ENCODE assay signal across 8 cellular contexts in the genomic region with DNA sequence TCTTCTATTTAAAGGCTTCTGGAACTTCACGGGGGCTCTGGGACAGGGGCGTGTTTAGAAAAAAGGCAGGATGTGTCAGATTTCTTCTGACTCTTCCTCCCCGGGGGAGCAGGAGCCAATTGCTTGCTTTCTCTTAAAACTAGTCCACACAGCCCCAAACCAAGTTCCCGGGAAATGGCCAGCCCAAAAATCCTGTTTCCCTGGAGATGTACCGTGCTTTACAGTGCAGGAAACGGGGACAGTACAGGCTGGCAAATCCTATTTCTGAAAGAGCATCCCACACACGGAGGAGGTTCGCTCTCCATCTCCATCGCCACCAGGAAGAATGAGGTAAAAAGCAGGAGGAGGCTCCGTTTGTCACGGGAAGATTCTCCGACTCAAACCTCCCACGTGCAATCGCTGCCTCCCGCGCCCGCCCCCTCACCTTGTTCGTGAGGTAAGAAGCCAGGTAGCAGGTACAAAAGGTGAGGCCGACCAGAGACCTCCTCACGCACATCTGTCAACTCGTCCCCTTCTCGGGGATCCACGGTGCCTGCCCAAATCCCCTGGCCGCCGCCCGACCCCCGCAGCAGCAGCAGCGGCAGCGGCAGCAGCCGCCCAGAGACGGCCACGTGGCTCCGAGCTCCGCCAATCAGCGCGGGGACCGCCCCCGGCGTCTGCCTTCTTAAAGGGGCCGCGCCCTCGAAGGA. TPM values are rescaled to one million over a fixed set of nuclear protein-coding genes. Genes with fewer than 3 reads are reported as not detected.
DNase-seq lines count a peak whose midpoint lies in the region; ATAC-seq and TF ChIP-seq lines count a peak whose summit lies in the region.

No MANE protein-coding gene starts in this region.

- H3K4me3 ChIP-seq in SK-N-MC (peak overlapping the region; percentile 92), testis (peak overlapping the region; percentile 78 to 79)

- 0% methylated on average over 25 to 42 of the region's 42 CpGs for WGBS in testis, 2 donors

- peaks cover 4% of the 10 kb centered on the region for H3K4me1 ChIP-seq in testis

- H3K9me3 ChIP-seq in SK-N-MC (ENCODE audit: low read depth, low read length) (no peaks in the 10 kb centered on the region), testis (no peaks in the 10 kb centered on the region)

- peak; percentile 93 for ATAC-seq in omental fat pad (ENCODE audit: low FRiP score)

- DNase-seq in GDM1 (lab: John Stamatoyannopoulos, UW) = peak; percentile 44
- DNase-seq in GOT3 (lab: John Stamatoyannopoulos, UW) = peak; percentile 2
- DNase-seq in LoVo (ENCODE audit: low spot score) = peak; percentile 77
- DNase-seq in SK-N-MC (ENCODE audit: low read depth, low spot score) = no peak
- peak; percentile 92 for DNase-seq in glutamatergic neuron
- peak; percentile 71 for DNase-seq in omental fat pad (ENCODE audit: low spot score)
- DNase-seq in testis = peak; percentile 92

- TF ChIP-seq POLR2A in testis (IDR thresholded peaks at IDR 0.05) = no peak

- H3K27ac ChIP-seq in SK-N-MC (no peak overlapping the region), testis (peak overlapping the region; percentile 30 to 46)

- H3K9me3 Mint-ChIP-seq in activated naive CD8-positive, alpha-beta T cell (ENCODE audit: low read depth) = no peaks in the 10 kb centered on the region
- peaks cover 2% of the 10 kb centered on the region for H3K9me3 Mint-ChIP-seq in glutamatergic neuron (ENCODE audit: unreplicated experiment)

- H3K36me3 ChIP-seq in SK-N-MC (ENCODE audit: insufficient read depth, low read length) = no peaks in the 10 kb centered on the region
- H3K36me3 ChIP-seq in testis (ENCODE audit: low read depth, missing control alignments) = no peaks in the 10 kb centered on the region

- TF ChIP-seq CTCF in glutamatergic neuron (IDR thresholded peaks at IDR 0.05; ENCODE audit: partially characterized antibody, unreplicated experiment) (no peak), omental fat pad (IDR thresholded peaks at IDR 0.05) (no peak), testis (IDR thresholded peaks at IDR 0.05) (no peak)

- peak overlapping the region; percentile 72 for H3K27ac Mint-ChIP-seq in activated naive CD8-positive, alpha-beta T cell
- H3K27ac Mint-ChIP-seq in glutamatergic neuron (ENCODE audit: unreplicated experiment) = peak overlapping the region; percentile 94

- H3K27me3 ChIP-seq in testis = no peaks in the 10 kb centered on the region

- H3K4me1 Mint-ChIP-seq in activated naive CD8-positive, alpha-beta T cell (ENCODE audit: low read depth) = peaks cover 14% of the 10 kb centered on the region
- peaks cover 5% of the 10 kb centered on the region for H3K4me1 Mint-ChIP-seq in glutamatergic neuron (ENCODE audit: low read depth, unreplicated experiment)

- no peaks in the 10 kb centered on the region for H3K27me3 Mint-ChIP-seq in activated naive CD8-positive, alpha-beta T cell
- no peaks in the 10 kb centered on the region for H3K27me3 Mint-ChIP-seq in glutamatergic neuron (ENCODE audit: unreplicated experiment)

- intact Hi-C loops in testis (cut with DNase I; ENCODE audit: low total_unique reads) = no loop called here

- no peaks in the 10 kb centered on the region for H3K36me3 Mint-ChIP-seq in activated naive CD8-positive, alpha-beta T cell
- H3K36me3 Mint-ChIP-seq in glutamatergic neuron (ENCODE audit: unreplicated experiment) = peaks cover 4% of the 10 kb centered on the region

- peak overlapping the region; percentile 66 for H3K9ac ChIP-seq in SK-N-MC (ENCODE audit: insufficient read length)

- H3K4me3 Mint-ChIP-seq in activated naive CD8-positive, alpha-beta T cell = peak overlapping the region; percentile 92
- H3K4me3 Mint-ChIP-seq in glutamatergic neuron (ENCODE audit: unreplicated experiment) = peak overlapping the region; percentile 98

RNA-seq across cellular contexts. Expression of a gene that starts 15.6 kb away (rescaled TPM):
- total RNA-seq in glutamatergic neuron (ENCODE audit: unreplicated experiment) (105 TPM), omental fat pad (10 to 100 TPM; 45.3 to 88.1 (median 65.3) TPM), testis (10 to 100 TPM; 41.7 to 68.7 TPM)
- polyA plus RNA-seq in testis (ENCODE audit: insufficient read depth, low read depth, low replicate concordance) = 76.8 TPM
